In genomic region chr7:73622527-73622908, GRCh38 we compare ENCODE assay signal across 1 cellular context.
TF ChIP-seq lines count a peak whose summit lies in the region.

No MANE protein-coding gene starts in this region.

TF ChIP-seq in liver, 16 proteins besides CTCF, POLR2A, EP300 and RAD21:
- TF ChIP-seq GABPA (IDR thresholded peaks at IDR 0.05 in 1 of 2, conservative IDR thresholded peaks at IDR 0.05 in 1 of 2) (no peak), FOXA2 (IDR thresholded peaks at IDR 0.05) (no peak), HNF4A (conservative IDR thresholded peaks at IDR 0.05) (no peak), NR2F2 (IDR thresholded peaks at IDR 0.05) (no peak)
